ENCODE assay signal across 8 cellular contexts in genomic region chr16:11949527-11949926, GRCh38. TPM values are rescaled to one million over a fixed set of nuclear protein-coding genes. Genes with fewer than 3 reads are reported as not detected.
A peak's percentile ranks its signal among the peaks of the same experiment; 100 is the strongest.
DNase-seq lines count a peak whose midpoint lies in the region; ATAC-seq and TF ChIP-seq lines count a peak whose summit lies in the region.

No MANE protein-coding gene starts in this region.

- H2BK120ac ChIP-seq in H9 (ENCODE audit: low read depth, low read length, poor library complexity, severe bottlenecking) = no peak overlapping the region

- no peak overlapping the region for H3K14ac ChIP-seq in H9 (ENCODE audit: insufficient read depth, low read length)

- H3K27me3 Mint-ChIP-seq in H9 (ENCODE audit: low read depth) = no peaks in the 10 kb centered on the region
- no peaks in the 10 kb centered on the region for H3K27me3 Mint-ChIP-seq in activated naive CD8-positive, alpha-beta T cell treated with anti-CD3 and anti-CD28 coated beads for 36 hours

- no peaks in the 10 kb centered on the region for H3K36me3 Mint-ChIP-seq in H9 (ENCODE audit: insufficient read depth in 1 of 3, low read depth in 3 of 3)
- H3K36me3 Mint-ChIP-seq in activated naive CD8-positive, alpha-beta T cell treated with anti-CD3 and anti-CD28 coated beads for 36 hours = no peaks in the 10 kb centered on the region

- intact Hi-C loops in left ventricle myocardium superior (cut with micrococcal nuclease) (no loop called here), vagina (cut with DNase I) (no loop called here)

- no peak overlapping the region for H4K91ac ChIP-seq in H9 (ENCODE audit: insufficient read length, low read depth, low read length)

- H2BK20ac ChIP-seq in H9 (ENCODE audit: low read depth, low read length, poor library complexity, severe bottlenecking) = no peak overlapping the region

- no peaks in the 10 kb centered on the region for H3K79me1 ChIP-seq in H9 (ENCODE audit: insufficient read depth, low read depth, low read length, poor library complexity, severe bottlenecking)

- no peak overlapping the region for H2BK15ac ChIP-seq in H9 (ENCODE audit: low read depth, low read length)

- no peak overlapping the region for H4K5ac ChIP-seq in H9 (ENCODE audit: insufficient read length, low read depth, low read length)

- ATAC-seq in left ventricle myocardium superior = peak; percentile 76

- H3K18ac ChIP-seq in H9 (ENCODE audit: insufficient read length, low read depth, low read length) = no peak overlapping the region

- no peak overlapping the region for H2AK5ac ChIP-seq in H9 (ENCODE audit: insufficient read length, low read length)

- H4K20me1 ChIP-seq in H9 (ENCODE audit: control insufficient read depth, insufficient read depth, insufficient read length) = no peaks in the 10 kb centered on the region
- H4K20me1 ChIP-seq in smooth muscle cell (ENCODE audit: low read depth) = no peaks in the 10 kb centered on the region

- H3K27me3 ChIP-seq in H9 (ENCODE audit: insufficient read depth, low read length) (no peaks in the 10 kb centered on the region), smooth muscle cell (ENCODE audit: low read depth) (no peaks in the 10 kb centered on the region), vagina (no peaks in the 10 kb centered on the region)

- H2BK12ac ChIP-seq in H9 (ENCODE audit: insufficient read length, low read depth, low read length) = no peak overlapping the region

- H2AFZ ChIP-seq in H9 (ENCODE audit: low read length) = no peak overlapping the region
- H2AFZ ChIP-seq in smooth muscle cell (ENCODE audit: low read depth) = no peak overlapping the region

- H3F3A ChIP-seq in smooth muscle cell (ENCODE audit: low read depth) = no peaks in the 10 kb centered on the region

- no peak overlapping the region for H2BK5ac ChIP-seq in H9 (ENCODE audit: insufficient read length, low read length)

- no peaks in the 10 kb centered on the region for H3K79me2 ChIP-seq in H9 (ENCODE audit: insufficient read depth, low read length)
- H3K79me2 ChIP-seq in smooth muscle cell (ENCODE audit: low read depth) = no peaks in the 10 kb centered on the region

- no peak for TF ChIP-seq POLR2A in vagina (IDR thresholded peaks at IDR 0.05)

- H3K36me3 ChIP-seq in smooth muscle cell (ENCODE audit: low read depth) (no peaks in the 10 kb centered on the region), vagina (no peaks in the 10 kb centered on the region)

- H3K4ac ChIP-seq in H9 (ENCODE audit: low read depth, low read length) = no peak overlapping the region

- TF ChIP-seq CTCF in H9 (conservative IDR thresholded peaks at IDR 0.05) (peak; percentile 64), smooth muscle cell (IDR thresholded peaks at IDR 0.05; ENCODE audit: borderline replicate concordance, insufficient read depth, poor library complexity, severe bottlenecking) (peak; percentile 37), vagina (IDR thresholded peaks at IDR 0.05) (peak in 1 of 3 experiments; percentile 32)

- WGBS in H9 (ENCODE audit: extremely low coverage, insufficient read length, low lambda C conversion rate) = no CpG with 5 or more reads among the region's 4 CpGs
- 15% methylated on average over 4 of the region's 4 CpGs for WGBS in smooth muscle cell (ENCODE audit: low lambda C conversion rate)

- H3K4me3 ChIP-seq in smooth muscle cell (no peak overlapping the region), vagina (no peak overlapping the region)

- H3K27ac ChIP-seq in H9 (ENCODE audit: insufficient read length, low read depth, low read length) (no peak overlapping the region), smooth muscle cell (ENCODE audit: low read depth) (no peak overlapping the region), vagina (no peak overlapping the region)

- H3K9ac ChIP-seq in H9 (ENCODE audit: extremely low read depth, insufficient read length, low read length) (no peak overlapping the region), smooth muscle cell (ENCODE audit: low read depth) (no peak overlapping the region)

- no peak overlapping the region for H3T11ph ChIP-seq in H9 (ENCODE audit: low read length)

- peaks cover 10 to 11% of the 10 kb centered on the region in 2 experiments; a peak in 3 of 4 replicates for H3K4me1 Mint-ChIP-seq in H9
- no peaks in the 10 kb centered on the region for H3K4me1 Mint-ChIP-seq in activated naive CD8-positive, alpha-beta T cell treated with anti-CD3 and anti-CD28 coated beads for 36 hours

- H3K27ac Mint-ChIP-seq in H9 = peak overlapping the region in 1 of 3 experiments; percentile 27; a peak in 1 of 7 replicates
- H3K27ac Mint-ChIP-seq in activated naive CD8-positive, alpha-beta T cell treated with anti-CD3 and anti-CD28 coated beads for 36 hours = no peak overlapping the region

- no peak overlapping the region for H3K4me3 Mint-ChIP-seq in H9
- no peak overlapping the region for H3K4me3 Mint-ChIP-seq in activated naive CD8-positive, alpha-beta T cell treated with anti-CD3 and anti-CD28 coated beads for 36 hours

- DNase-seq in NCI-H2029 (lab: John Stamatoyannopoulos, UW) (peak; percentile 3), NCI-H2029 treated with DMSO at 0.1 percent for 48 hours (lab: John Stamatoyannopoulos, UW) (no peak), H9 (peak; percentile 64), NCI-H2171 treated with DMSO at 0.1 percent for 48 hours (lab: John Stamatoyannopoulos, UW) (peak; percentile 70), left ventricle myocardium superior (no peak), smooth muscle cell (lab: John Stamatoyannopoulos, UW; ENCODE audit: unreplicated experiment) (no peak), vagina (ENCODE audit: extremely low spot score in 2 of 2) (no peak)
- DNase-seq in activated naive CD8-positive, alpha-beta T cell treated with anti-CD3 and anti-CD28 coated beads for 36 hours = peak; percentile 4

- H3K4me2 ChIP-seq in H9 (ENCODE audit: insufficient read depth, insufficient read length, low read length) = no peak overlapping the region
- no peak overlapping the region for H3K4me2 ChIP-seq in smooth muscle cell

- no peak overlapping the region for H4K8ac ChIP-seq in H9 (replicated peaks; ENCODE audit: insufficient read length, low read depth, low read length)

- H3K9me3 ChIP-seq in H9 (ENCODE audit: control insufficient read depth, low read depth, low read length) (no peaks in the 10 kb centered on the region), smooth muscle cell (replicated peaks; ENCODE audit: low read depth) (no peaks in the 10 kb centered on the region), vagina (no peaks in the 10 kb centered on the region)

- H3K9me3 Mint-ChIP-seq in H9 = no peaks in the 10 kb centered on the region
- no peaks in the 10 kb centered on the region for H3K9me3 Mint-ChIP-seq in activated naive CD8-positive, alpha-beta T cell treated with anti-CD3 and anti-CD28 coated beads for 36 hours

- no peaks in the 10 kb centered on the region for H3K4me1 ChIP-seq in H9 (ENCODE audit: insufficient read depth, low read length)
- no peaks in the 10 kb centered on the region for H3K4me1 ChIP-seq in smooth muscle cell (ENCODE audit: low read depth)
- no peaks in the 10 kb centered on the region for H3K4me1 ChIP-seq in vagina

- H3K23me2 ChIP-seq in H9 (ENCODE audit: insufficient read length, low read depth, low read length, poor library complexity, severe bottlenecking) = no peaks in the 10 kb centered on the region

- no peak overlapping the region for H3K23ac ChIP-seq in H9 (ENCODE audit: insufficient read length, low read depth, low read length)

- no peak overlapping the region for H3K56ac ChIP-seq in H9 (ENCODE audit: insufficient read length, low read depth, low read length)

RNA-seq across cellular contexts. Expression of gene NPIPB2, which starts 7.7 kb away (rescaled TPM):
- total RNA-seq in H9 (2021) (5.7 and 12.5 TPM in 2 replicates), left ventricle myocardium superior (2.5 TPM), smooth muscle cell (10.6 and 12.2 TPM in 2 replicates), vagina (13.5 TPM)
- 1 to 10 TPM; 6.2 to 6.9 TPM for total RNA-seq in activated naive CD8-positive, alpha-beta T cell treated with anti-CD3 and anti-CD28 coated beads for 36 hours
- polyA plus RNA-seq in smooth muscle cell = 3.8 and 8.4 TPM in 2 replicates

RNA-seq across cellular contexts. Expression of gene TNFRSF17, which starts 15.5 kb away (rescaled TPM):
- total RNA-seq in H9 (2021) = not detected in 2 replicates
- total RNA-seq in activated naive CD8-positive, alpha-beta T cell treated with anti-CD3 and anti-CD28 coated beads for 36 hours = not detected
- not detected for total RNA-seq in left ventricle myocardium superior
- total RNA-seq in smooth muscle cell = not detected in 2 replicates
- polyA plus RNA-seq in smooth muscle cell = not detected in 2 replicates
- not detected for total RNA-seq in vagina

RNA-seq across cellular contexts. Expression of gene SNX29, which starts 27.0 kb away (rescaled TPM):
- total RNA-seq in H9 (2021) (8.0 and 8.6 TPM in 2 replicates), left ventricle myocardium superior (9.7 TPM), smooth muscle cell (7.3 and 10.0 TPM in 2 replicates), vagina (28.7 TPM)
- total RNA-seq in activated naive CD8-positive, alpha-beta T cell treated with anti-CD3 and anti-CD28 coated beads for 36 hours = 1 to 10 TPM; 6.7 to 7.3 TPM
- polyA plus RNA-seq in smooth muscle cell = 9.4 and 22.1 TPM in 2 replicates

RNA-seq across cellular contexts. Expression of gene GSPT1, which starts 33.8 kb away (rescaled TPM):
- total RNA-seq in H9 (2021) (173 and 179 TPM in 2 replicates), left ventricle myocardium superior (92.5 TPM), smooth muscle cell (65.3 and 85.4 TPM in 2 replicates), vagina (56.0 TPM)
- 100 to 1,000 TPM; 247 to 250 TPM for total RNA-seq in activated naive CD8-positive, alpha-beta T cell treated with anti-CD3 and anti-CD28 coated beads for 36 hours
- polyA plus RNA-seq in smooth muscle cell = 79.1 and 84.1 TPM in 2 replicates

Comparison
In these comparisons a context has a peak if more than half of its experiments do, and no peak if none do; other contexts are left out.
1. DNase-seq: peak in NCI-H2029 (single experiment), H9 (single experiment), NCI-H2171 treated with DMSO at 0.1 percent for 48 hours (single experiment) and activated naive CD8-positive, alpha-beta T cell treated with anti-CD3 and anti-CD28 coated beads for 36 hours (single experiment); none in NCI-H2029 treated with DMSO at 0.1 percent for 48 hours (single experiment), left ventricle myocardium superior (single experiment), smooth muscle cell (single experiment) and vagina (0 of 2).